ENCODE assay signal across 20 cellular contexts in the genomic region with DNA sequence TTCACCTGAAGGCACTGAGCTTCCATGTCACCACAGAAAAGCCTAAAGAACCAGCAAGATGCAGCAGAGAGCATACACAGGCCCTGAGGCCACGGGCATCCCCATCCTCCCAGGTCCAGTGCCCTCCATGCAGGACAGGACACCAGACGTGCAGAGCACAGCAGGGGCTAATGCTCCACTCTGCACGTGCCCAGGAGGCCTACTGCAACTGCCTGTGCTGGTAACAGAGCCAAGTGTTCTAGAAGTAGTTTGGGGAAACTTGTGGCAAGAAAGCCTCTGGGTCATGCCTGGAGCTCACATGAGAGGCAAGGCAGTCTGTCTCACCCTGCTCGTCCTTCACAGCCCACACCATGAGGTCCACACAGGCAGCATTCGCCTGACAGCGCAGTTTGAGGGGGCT. TPM values are rescaled to one million over a fixed set of nuclear protein-coding genes. Genes with fewer than 3 reads are reported as not detected.
"Had no signal": no experiment of that assay in that cellular context is flagged by ENCODE, and none has a peak within 500 bp of the region (broad histone marks: within the 10 kb centered on the region; RNA-seq: fewer than 3 reads in every experiment).

No MANE protein-coding gene starts in this region.

- H3K4me2 ChIP-seq: SK-N-SH had no signal

- H3K9me3 Mint-ChIP-seq: activated naive CD8-positive, alpha-beta T cell treated with anti-CD3 and anti-CD28 coated beads for 36 hours; activated T-cell treated with anti-CD3 and anti-CD28 coated beads, Interleukin-2, amount 50 U/mL, for 24 hours; activated T-helper 17 cell treated with anti-CD3 and anti-CD28 coated beads, Interleukin-2, amount 50 U/mL, for 72 hours; effector memory CD8-positive, alpha-beta T cell had no signal

- DNase-seq: esophagus squamous epithelium, gastrocnemius medialis had no signal

- H3K4me1 Mint-ChIP-seq: activated naive CD8-positive, alpha-beta T cell treated with anti-CD3 and anti-CD28 coated beads for 36 hours; activated T-helper 17 cell treated with anti-CD3 and anti-CD28 coated beads, Interleukin-2, amount 50 U/mL, for 72 hours had no signal

- H3K4me3 Mint-ChIP-seq: activated naive CD8-positive, alpha-beta T cell treated with anti-CD3 and anti-CD28 coated beads for 36 hours; activated T-cell treated with anti-CD3 and anti-CD28 coated beads, Interleukin-2, amount 50 U/mL, for 24 hours; activated T-helper 17 cell treated with anti-CD3 and anti-CD28 coated beads, Interleukin-2, amount 50 U/mL, for 72 hours; effector memory CD8-positive, alpha-beta T cell had no signal

- H3K27me3 Mint-ChIP-seq: activated naive CD8-positive, alpha-beta T cell treated with anti-CD3 and anti-CD28 coated beads for 36 hours; activated T-cell treated with anti-CD3 and anti-CD28 coated beads, Interleukin-2, amount 50 U/mL, for 24 hours; activated T-helper 17 cell treated with anti-CD3 and anti-CD28 coated beads, Interleukin-2, amount 50 U/mL, for 72 hours; effector memory CD8-positive, alpha-beta T cell had no signal

- H3K27me3 ChIP-seq: body of pancreas, esophagus squamous epithelium, gastrocnemius medialis, right lobe of liver, stomach, suprapubic skin had no signal

- H3K4me3 ChIP-seq: body of pancreas, esophagus squamous epithelium, gastrocnemius medialis, right lobe of liver, skin epidermis, stomach, suprapubic skin had no signal

- FAIRE-seq: islet of Langerhans, TTC549 had no signal

- H3K27ac Mint-ChIP-seq: activated naive CD8-positive, alpha-beta T cell treated with anti-CD3 and anti-CD28 coated beads for 36 hours; activated T-cell treated with anti-CD3 and anti-CD28 coated beads, Interleukin-2, amount 50 U/mL, for 24 hours; activated T-helper 17 cell treated with anti-CD3 and anti-CD28 coated beads, Interleukin-2, amount 50 U/mL, for 72 hours had no signal

- H3K27ac ChIP-seq: body of pancreas, esophagus squamous epithelium, gastrocnemius medialis, right lobe of liver, skin epidermis, stomach, suprapubic skin, WERI-Rb-1 had no signal

- ATAC-seq: activated T-helper 17 cell treated with anti-CD3 and anti-CD28 coated beads, Interleukin-2, amount 50 U/mL, for 72 hours; body of pancreas; effector memory CD8-positive, alpha-beta T cell; gastrocnemius medialis had no signal

- H3K9me3 ChIP-seq: body of pancreas, esophagus squamous epithelium, gastrocnemius medialis, right lobe of liver, SK-N-SH, stomach, suprapubic skin had no signal

- H3K4me1 ChIP-seq: body of pancreas, esophagus squamous epithelium, gastrocnemius medialis, right lobe of liver, stomach, suprapubic skin had no signal

- H3K9ac ChIP-seq: SK-N-SH had no signal

RNA-seq across cellular contexts. Expression of a gene that starts 30.7 kb away (rescaled TPM):
- total RNA-seq: activated naive CD8-positive, alpha-beta T cell treated with anti-CD3 and anti-CD28 coated beads for 36 hours; body of pancreas; lower leg skin; mononuclear cell; myocyte; T-helper 2 cell treated with Interferon-gamma antibody and Interleukin-4, amounts not matched to agents 100 ng/mL and 5 ng/mL, for 36 hours had no signal
- polyA plus RNA-seq: neural cell, SK-N-SH had no signal
